26 cellular contexts compared by ENCODE assay signal in the genomic region with DNA sequence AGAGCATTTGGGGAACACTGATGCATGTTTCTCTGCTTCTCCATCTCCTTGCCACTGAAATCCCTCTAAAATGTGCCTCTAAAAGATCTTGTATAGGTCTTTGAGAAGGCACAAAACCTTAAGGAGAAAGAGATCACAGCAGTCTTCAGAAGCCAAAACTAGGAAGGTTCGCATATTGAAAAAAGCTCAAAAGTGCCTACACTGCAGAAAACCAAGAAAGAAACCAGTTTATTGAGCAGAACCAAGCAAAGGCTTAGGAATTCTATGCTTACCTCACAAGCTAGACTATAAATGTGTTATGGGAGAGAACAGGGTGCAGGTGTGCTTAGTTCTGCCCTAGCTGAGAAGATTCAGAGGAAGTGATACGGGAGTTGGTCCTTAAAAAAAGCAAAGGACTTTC. TPM values are rescaled to one million over a fixed set of nuclear protein-coding genes. Genes with fewer than 3 reads are reported as not detected.
DNase-seq lines count a peak whose midpoint lies in the region; ATAC-seq and TF ChIP-seq lines count a peak whose summit lies in the region.
"Had no signal": no experiment of that assay in that cellular context is flagged by ENCODE, and none has a peak within 500 bp of the region (broad histone marks: within the 10 kb centered on the region; RNA-seq: fewer than 3 reads in every experiment).

No MANE protein-coding gene starts in this region.

- TF ChIP-seq CTCF in OCI-LY1 (IDR thresholded peaks at IDR 0.05; ENCODE audit: low read length) (no peak), dorsolateral prefrontal cortex (IDR thresholded peaks at IDR 0.05 in 54 of 56, conservative IDR thresholded peaks at IDR 0.05 in 2 of 56; ENCODE audit: low read depth in 1 of 56, partially characterized antibody in 56 of 56) (no peak), body of pancreas (IDR thresholded peaks at IDR 0.05) (no peak)

- no peak overlapping the region for H3K4me3 Mint-ChIP-seq in activated T-cell treated with anti-CD3 and anti-CD28 coated beads, Interleukin-2, amount 50 U/mL, for 24 hours
- H3K4me3 Mint-ChIP-seq in stimulated activated effector memory CD8-positive, alpha-beta T cell treated with anti-CD3 and anti-CD28 coated beads, Interleukin-12 subunit alpha, Interleukin-12 subunit beta, amount 100 ng/mL, for 72 hours = no peak overlapping the region
- H3K4me3 Mint-ChIP-seq: H9, HFFc6, IgD-negative memory B cell had no signal

- no peaks in the 10 kb centered on the region for H3F3A ChIP-seq in OCI-LY1 (ENCODE audit: insufficient read depth, low read length)

- H3K27ac ChIP-seq in OCI-LY1 (ENCODE audit: low read depth, low read length, poor library complexity, severe bottlenecking) (peak overlapping the region; percentile 44), dorsolateral prefrontal cortex (no peak overlapping the region), body of pancreas (no peak overlapping the region)
- H3K27ac ChIP-seq: 22Rv1, HL-60, Peyer's patch, SJSA1 had no signal

- H3K27me3 ChIP-seq in OCI-LY1 (ENCODE audit: insufficient read depth, low read length) (no peaks in the 10 kb centered on the region), dorsolateral prefrontal cortex (no peaks in the 10 kb centered on the region), body of pancreas (no peaks in the 10 kb centered on the region)
- H3K27me3 ChIP-seq: Peyer's patch, SJSA1 had no signal

- WGBS in body of pancreas, 2 donors = 81 to 89% methylated on average over 2 of the region's 2 CpGs

- H2AFZ ChIP-seq in OCI-LY1 (ENCODE audit: low read length) = no peak overlapping the region

- no peaks in the 10 kb centered on the region for H3K79me2 ChIP-seq in OCI-LY1 (ENCODE audit: insufficient read depth, low read length)

- no peak overlapping the region for H3K4me2 ChIP-seq in OCI-LY1 (ENCODE audit: low read length)

- DNase-seq in activated T-cell treated with anti-CD3 and anti-CD28 coated beads, Interleukin-2, amount 50 U/mL, for 24 hours = no peak
- DNase-seq in activated T-cell treated with anti-CD3 and anti-CD28 coated beads, Interleukin-2, amount 50 U/mL, for 48 hours = no peak
- DNase-seq in stimulated activated effector memory CD8-positive, alpha-beta T cell treated with anti-CD3 and anti-CD28 coated beads, Interleukin-12 subunit alpha, Interleukin-12 subunit beta, amount 100 ng/mL, for 72 hours (ENCODE audit: low spot score in 2 of 2) = no peak
- DNase-seq in NCI-H2107 (lab: John Stamatoyannopoulos, UW) (no peak), dorsolateral prefrontal cortex (no peak), body of pancreas (no peak)
- DNase-seq: C1 segment of cervical spinal cord, DMS53, EL, GF-D8, H9, HFFc6, NCI-H1048, NCI-H1417 treated with DMSO at 0.1 percent for 48 hours, NCI-H187, NCI-H226, NCI-H510A treated with DMSO at 0.1 percent for 48 hours, NCI-H748 treated with DMSO at 0.1 percent for 48 hours, Peyer's patch, T-helper 1 cell had no signal

- H3K36me3 ChIP-seq in OCI-LY1 (ENCODE audit: insufficient read depth, low read length) = peaks cover 77% of the 10 kb centered on the region
- H3K36me3 ChIP-seq in body of pancreas (replicated peaks in 1 of 2; ENCODE audit: insufficient read depth in 1 of 2, low read depth in 2 of 2) = peaks cover 0 to 4% of the 10 kb centered on the region in 2 donors
- H3K36me3 ChIP-seq: SJSA1 had no signal

- no peak for TF ChIP-seq POLR2A in body of pancreas (IDR thresholded peaks at IDR 0.05)

- intact Hi-C loops in dorsolateral prefrontal cortex (cut with DNase I) (no loop called here), body of pancreas (cut with DNase I) (no loop called here)

- H3K9ac ChIP-seq in OCI-LY1 (ENCODE audit: low read length) = no peak overlapping the region

- H3K27me3 Mint-ChIP-seq in activated T-cell treated with anti-CD3 and anti-CD28 coated beads, Interleukin-2, amount 50 U/mL, for 24 hours = no peaks in the 10 kb centered on the region
- H3K27me3 Mint-ChIP-seq: IgD-negative memory B cell had no signal

- peaks cover 85% of the 10 kb centered on the region for H3K36me3 Mint-ChIP-seq in activated T-cell treated with anti-CD3 and anti-CD28 coated beads, Interleukin-2, amount 50 U/mL, for 24 hours (ENCODE audit: low read depth)
- H3K36me3 Mint-ChIP-seq in stimulated activated effector memory CD8-positive, alpha-beta T cell treated with anti-CD3 and anti-CD28 coated beads, Interleukin-12 subunit alpha, Interleukin-12 subunit beta, amount 100 ng/mL, for 72 hours = peaks cover 96% of the 10 kb centered on the region

- H3K4me1 Mint-ChIP-seq in activated T-cell treated with anti-CD3 and anti-CD28 coated beads, Interleukin-2, amount 50 U/mL, for 24 hours (ENCODE audit: low read depth) = peaks cover 2% of the 10 kb centered on the region
- H3K4me1 Mint-ChIP-seq in stimulated activated effector memory CD8-positive, alpha-beta T cell treated with anti-CD3 and anti-CD28 coated beads, Interleukin-12 subunit alpha, Interleukin-12 subunit beta, amount 100 ng/mL, for 72 hours = no peaks in the 10 kb centered on the region
- H3K4me1 Mint-ChIP-seq: H9 had no signal

- peak; percentile 17 for ATAC-seq in GM21529 (IDR thresholded peaks at IDR 0.05; ENCODE audit: unreplicated experiment)
- no peak for ATAC-seq in stimulated activated effector memory CD8-positive, alpha-beta T cell treated with anti-CD3 and anti-CD28 coated beads, Interleukin-12 subunit alpha, Interleukin-12 subunit beta, amount 100 ng/mL, for 72 hours
- no peak for ATAC-seq in body of pancreas

- no peaks in the 10 kb centered on the region for H3K9me3 Mint-ChIP-seq in activated T-cell treated with anti-CD3 and anti-CD28 coated beads, Interleukin-2, amount 50 U/mL, for 24 hours
- H3K9me3 Mint-ChIP-seq in stimulated activated effector memory CD8-positive, alpha-beta T cell treated with anti-CD3 and anti-CD28 coated beads, Interleukin-12 subunit alpha, Interleukin-12 subunit beta, amount 100 ng/mL, for 72 hours = no peaks in the 10 kb centered on the region
- H3K9me3 Mint-ChIP-seq: H9, HFFc6, IgD-negative memory B cell had no signal

- H4K20me1 ChIP-seq in OCI-LY1 (ENCODE audit: insufficient read depth, low read length) = no peaks in the 10 kb centered on the region

- H3K27ac Mint-ChIP-seq in activated T-cell treated with anti-CD3 and anti-CD28 coated beads, Interleukin-2, amount 50 U/mL, for 24 hours = peak overlapping the region; percentile 4
- H3K27ac Mint-ChIP-seq in stimulated activated effector memory CD8-positive, alpha-beta T cell treated with anti-CD3 and anti-CD28 coated beads, Interleukin-12 subunit alpha, Interleukin-12 subunit beta, amount 100 ng/mL, for 72 hours = peak overlapping the region; percentile 4
- H3K27ac Mint-ChIP-seq: H9, HFFc6, IgD-negative memory B cell had no signal

- H3K9me2 ChIP-seq in OCI-LY1 (ENCODE audit: low read depth, low read length) = no peaks in the 10 kb centered on the region

- H3K9me3 ChIP-seq in OCI-LY1 (ENCODE audit: low read length) = no peaks in the 10 kb centered on the region
- H3K9me3 ChIP-seq in body of pancreas = no peaks in the 10 kb centered on the region
- H3K9me3 ChIP-seq: Peyer's patch, SJSA1 had no signal

- H3K4me3 ChIP-seq in OCI-LY1 (ENCODE audit: low read depth, low read length, poor library complexity, severe bottlenecking) = no peak overlapping the region
- H3K4me3 ChIP-seq in dorsolateral prefrontal cortex = no peak overlapping the region
- no peak overlapping the region for H3K4me3 ChIP-seq in body of pancreas
- H3K4me3 ChIP-seq: Peyer's patch, SJSA1 had no signal

- H3K4me1 ChIP-seq in OCI-LY1 (ENCODE audit: insufficient read depth, low read length, severe bottlenecking) = peaks cover 10% of the 10 kb centered on the region
- H3K4me1 ChIP-seq in body of pancreas = no peaks in the 10 kb centered on the region
- H3K4me1 ChIP-seq: Peyer's patch, SJSA1 had no signal

RNA-seq across cellular contexts. Expression of a gene that starts 16.6 kb away (rescaled TPM):
- 10 to 100 TPM; 16.5 to 50.4 (median 34.2) TPM for total RNA-seq in dorsolateral prefrontal cortex
- 1 to 10 TPM; 4.6 to 7.0 TPM for total RNA-seq in body of pancreas

RNA-seq across cellular contexts. Expression of a gene that starts 16.9 kb away (rescaled TPM):
- 10 to 100 TPM in 1 of 120 experiments, 1 to 10 TPM in 118, under 1 TPM in 1; 0.63 to 10.3 (median 3.4) TPM for total RNA-seq in dorsolateral prefrontal cortex
- 1 to 10 TPM in 1 of 2 donors, under 1 TPM in 1; 0.78 to 2.3 TPM for total RNA-seq in body of pancreas
